ENCODE assay signal across 8 cellular contexts in the genomic region with DNA sequence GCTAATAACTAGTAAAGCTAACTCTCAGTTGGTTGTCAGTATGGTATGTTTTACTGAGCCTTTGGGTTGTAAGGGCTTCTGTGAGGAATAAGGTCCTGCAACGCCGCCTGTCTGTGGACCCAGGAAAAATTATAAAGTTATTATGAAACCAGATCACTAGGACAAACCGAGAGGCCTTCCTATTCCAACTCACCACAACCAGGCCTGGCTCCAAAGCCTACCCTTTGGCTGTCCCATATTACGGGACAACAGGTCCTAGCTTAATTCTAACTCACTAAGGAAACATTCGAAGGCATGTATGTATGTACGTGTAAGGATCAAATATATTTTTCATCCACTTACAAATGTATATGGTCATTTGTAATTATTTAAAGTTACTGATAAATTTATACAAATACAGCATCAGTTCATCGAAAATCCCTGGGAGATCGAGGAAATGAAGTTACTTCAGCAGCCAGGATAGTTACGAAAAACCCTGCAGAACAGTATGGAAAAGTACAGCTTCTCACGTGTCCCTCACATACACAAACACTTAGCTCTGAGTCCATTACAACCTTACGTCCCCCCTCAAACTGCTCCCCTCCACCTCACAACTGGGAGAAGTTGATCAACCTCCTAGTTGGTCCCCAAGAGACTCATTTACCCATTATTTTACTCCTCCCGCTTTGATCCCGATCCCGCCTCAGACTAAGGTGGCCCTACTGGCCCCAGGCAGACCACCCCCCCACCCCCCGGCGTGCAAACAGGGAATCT. TPM values are rescaled to one million over a fixed set of nuclear protein-coding genes. Genes with fewer than 3 reads are reported as not detected.
DNase-seq lines count a peak whose midpoint lies in the region; ATAC-seq and TF ChIP-seq lines count a peak whose summit lies in the region.

No MANE protein-coding gene starts in this region.

- no peak for TF ChIP-seq POLR2A in lower leg skin (IDR thresholded peaks at IDR 0.05)

- peak overlapping the region; percentile 99 for H3K4me3 Mint-ChIP-seq in activated CD4-positive, alpha-beta T cell treated with anti-CD3 and anti-CD28 coated beads, Interleukin-2, amount 10 ng/mL, durations not matched to agents 7 days and 5 days

- CTCF ChIA-PET in activated CD4-positive, alpha-beta T cell treated with anti-CD3 and anti-CD28 coated beads, Interleukin-2, amount 10 ng/mL, durations not matched to agents 7 days and 5 days (lab: Charles Lee) = interaction anchor here (0.7 to 1.6 kb wide), 11 partner anchors 15 to 219 kb away, joined by 3 to 5 read pairs (median 3); no protein-coding TSS in a partner anchor

- DNase-seq in NCI-H524 treated with DMSO at 0.1 percent for 48 hours (lab: John Stamatoyannopoulos, UW) = peak; percentile 35
- DNase-seq in activated CD4-positive, alpha-beta T cell treated with anti-CD3 and anti-CD28 coated beads, Interleukin-2, amount 10 ng/mL, durations not matched to agents 7 days and 5 days = peak; percentile 75
- peak; percentile 42 to 86 (median 66) for DNase-seq in dorsolateral prefrontal cortex
- peak; percentile 88 to 93 for DNase-seq in lower leg skin (ENCODE audit: low spot score in 2 of 2)
- DNase-seq in stimulated activated CD4-positive, alpha-beta T cell treated with anti-CD3 and anti-CD28 coated beads, Interleukin-4, amount 100 ng/mL, for 24 hours = peak; percentile 68

- H3K27ac Mint-ChIP-seq in activated CD4-positive, alpha-beta T cell treated with anti-CD3 and anti-CD28 coated beads, Interleukin-2, amount 10 ng/mL, durations not matched to agents 7 days and 5 days = peak overlapping the region; percentile 100

- ATAC-seq in HG03432 (IDR thresholded peaks at IDR 0.05; ENCODE audit: unreplicated experiment) = peak; percentile 22
- ATAC-seq in HG03571 (IDR thresholded peaks at IDR 0.05; ENCODE audit: unreplicated experiment) = no peak

- H3K36me3 Mint-ChIP-seq in activated CD4-positive, alpha-beta T cell treated with anti-CD3 and anti-CD28 coated beads, Interleukin-2, amount 10 ng/mL, durations not matched to agents 7 days and 5 days (ENCODE audit: low read depth) = peaks cover 24% of the 10 kb centered on the region

- POLR2A ChIA-PET in activated CD4-positive, alpha-beta T cell treated with anti-CD3 and anti-CD28 coated beads, Interleukin-2, amount 10 ng/mL, durations not matched to agents 7 days and 5 days (lab: Charles Lee) = interaction anchor here (0.6 kb wide), 1 partner anchor 190 kb away, joined by 3 read pairs; no protein-coding TSS in a partner anchor

- H3K27ac ChIP-seq in dorsolateral prefrontal cortex = peak overlapping the region in 58 of 59 donors; percentile 17 to 100 (median 98)

- no peaks in the 10 kb centered on the region for H3K27me3 Mint-ChIP-seq in activated CD4-positive, alpha-beta T cell treated with anti-CD3 and anti-CD28 coated beads, Interleukin-2, amount 10 ng/mL, durations not matched to agents 7 days and 5 days

- WGBS in lower leg skin, 2 donors = 1% methylated on average over 16 of the region's 16 CpGs

- intact Hi-C loops in dorsolateral prefrontal cortex (cut with DNase I) = loop anchor here (5.0 to 10.0 kb wide), 3 partner anchors 115 to 553 kb away; no protein-coding TSS in a partner anchor
- intact Hi-C loops in lower leg skin (cut with DNase I; ENCODE audit: low total_unique reads) = no loop called here

- H3K27me3 ChIP-seq in dorsolateral prefrontal cortex = no peaks in the 10 kb centered on the region

- H3K4me3 ChIP-seq in GM12875 (ENCODE audit: low read depth, low read length) (peak overlapping the region; percentile 66), dorsolateral prefrontal cortex (peak overlapping the region; percentile 50 to 100 (median 87)), lower leg skin (ENCODE audit: low read depth, poor library complexity, severe bottlenecking) (peak overlapping the region; percentile 98)

- TF ChIP-seq CTCF in GM12875 (IDR thresholded peaks at IDR 0.05; ENCODE audit: borderline replicate concordance, insufficient read depth, low read depth, low read length) = peak; percentile 61
- TF ChIP-seq CTCF in dorsolateral prefrontal cortex (IDR thresholded peaks at IDR 0.05 in 54 of 56, conservative IDR thresholded peaks at IDR 0.05 in 2 of 56; ENCODE audit: low read depth in 1 of 56, partially characterized antibody in 56 of 56) = peak; percentile 59 to 93 (median 82)
- no peak for TF ChIP-seq CTCF in lower leg skin (IDR thresholded peaks at IDR 0.05)

- H3K9me3 Mint-ChIP-seq in activated CD4-positive, alpha-beta T cell treated with anti-CD3 and anti-CD28 coated beads, Interleukin-2, amount 10 ng/mL, durations not matched to agents 7 days and 5 days = no peaks in the 10 kb centered on the region

- peaks cover 69% of the 10 kb centered on the region for H3K4me1 Mint-ChIP-seq in activated CD4-positive, alpha-beta T cell treated with anti-CD3 and anti-CD28 coated beads, Interleukin-2, amount 10 ng/mL, durations not matched to agents 7 days and 5 days

RNA-seq across cellular contexts. Expression of a gene that starts 1.2 kb away (rescaled TPM):
- total RNA-seq in activated CD4-positive, alpha-beta T cell treated with anti-CD3 and anti-CD28 coated beads, Interleukin-2, amount 10 ng/mL, durations not matched to agents 7 days and 5 days = 10 to 100 TPM; 51.2 to 58.2 TPM
- total RNA-seq in dorsolateral prefrontal cortex (100 to 1,000 TPM in 88 of 120 experiments, 10 to 100 TPM in 32; 75.6 to 126 (median 105) TPM), lower leg skin (10 to 100 TPM; 48.0 to 64.1 (median 57.0) TPM)

Comparison
In these comparisons a context has a peak if more than half of its experiments do, and no peak if none do; other contexts are left out.
1. CTCF ChIP-seq: peak in GM12875 (single experiment) and dorsolateral prefrontal cortex (56 of 56); none in lower leg skin (0 of 3).
2. DNase-seq: peak in every context shown above with its lines; median percentile 90 in lower leg skin; 75 in activated CD4-positive, alpha-beta T cell treated with anti-CD3 and anti-CD28 coated beads, Interleukin-2, amount 10 ng/mL, durations not matched to agents 7 days and 5 days; 68 in stimulated activated CD4-positive, alpha-beta T cell treated with anti-CD3 and anti-CD28 coated beads, Interleukin-4, amount 100 ng/mL, for 24 hours; 66 in dorsolateral prefrontal cortex; 35 in NCI-H524 treated with DMSO at 0.1 percent for 48 hours.
3. Peak in every context shown above with its lines, with median percentiles within 50 percentile points of each other: H3K4me3 ChIP-seq.